8 cellular contexts compared by ENCODE assay signal in genomic region chr5:146877178-146877681, GRCh38. TPM values are rescaled to one million over a fixed set of nuclear protein-coding genes. Genes with fewer than 3 reads are reported as not detected.
DNase-seq lines count a peak whose midpoint lies in the region; ATAC-seq and TF ChIP-seq lines count a peak whose summit lies in the region.

No MANE protein-coding gene starts in this region.

- H3K36me3 Mint-ChIP-seq in glutamatergic neuron (ENCODE audit: unreplicated experiment): no peaks in the 10 kb centered on the region

- peaks cover 0 to 27% (median 20%) of the 10 kb centered on the region in 4 donors for H3K4me1 ChIP-seq in sigmoid colon

- 11 to 23% methylated on average over 14 of the region's 14 CpGs for WGBS in sigmoid colon, 2 donors

- DNase-seq in DMS79 treated with DMSO at 0.1 percent for 48 hours (lab: John Stamatoyannopoulos, UW) (peak; percentile 13), DMS79 (lab: John Stamatoyannopoulos, UW) (no peak), WERI-Rb-1 (no peak), glutamatergic neuron (no peak), sigmoid colon (no peak)

- H3K36me3 ChIP-seq in WERI-Rb-1 (no peaks in the 10 kb centered on the region), sigmoid colon (no peaks in the 10 kb centered on the region)

- no peak for TF ChIP-seq EP300 in sigmoid colon (IDR thresholded peaks at IDR 0.05)

- TF ChIP-seq CTCF in WERI-Rb-1 (IDR thresholded peaks at IDR 0.05; ENCODE audit: low read depth, low read length): no peak
- TF ChIP-seq CTCF in glutamatergic neuron (IDR thresholded peaks at IDR 0.05; ENCODE audit: partially characterized antibody, unreplicated experiment): no peak
- no peak for TF ChIP-seq CTCF in sigmoid colon (IDR thresholded peaks at IDR 0.05)

- no peaks in the 10 kb centered on the region for H3K9me3 ChIP-seq in WERI-Rb-1 (ENCODE audit: severe bottlenecking)
- H3K9me3 ChIP-seq in sigmoid colon: no peaks in the 10 kb centered on the region

- intact Hi-C loops in sigmoid colon (cut with DNase I): no loop called here

- peaks cover 27% of the 10 kb centered on the region for H3K27me3 ChIP-seq in WERI-Rb-1 (ENCODE audit: insufficient read depth, low read depth, severe bottlenecking)
- H3K27me3 ChIP-seq in sigmoid colon: peaks cover 0 to 13% (median 0%) of the 10 kb centered on the region in 3 donors

- H3K4me3 Mint-ChIP-seq in glutamatergic neuron (ENCODE audit: unreplicated experiment): peak overlapping the region; percentile 83

- H3K4me3 ChIP-seq in WERI-Rb-1 (ENCODE audit: low read depth, low read length): peak overlapping the region; percentile 51
- H3K4me3 ChIP-seq in sigmoid colon: peak overlapping the region; percentile 43 to 71 (median 62)

- H3K27ac ChIP-seq in WERI-Rb-1 (no peak overlapping the region), sigmoid colon (no peak overlapping the region)

- no peak overlapping the region for H3K27ac Mint-ChIP-seq in glutamatergic neuron (ENCODE audit: unreplicated experiment)

- H3K27me3 Mint-ChIP-seq in glutamatergic neuron (ENCODE audit: unreplicated experiment): peaks cover 8% of the 10 kb centered on the region

- no peaks in the 10 kb centered on the region for H3K4me1 Mint-ChIP-seq in glutamatergic neuron (ENCODE audit: low read depth, unreplicated experiment)

- ATAC-seq in HG02885 (IDR thresholded peaks at IDR 0.05; ENCODE audit: poor library complexity, unreplicated experiment) (no peak), GM18909 (IDR thresholded peaks at IDR 0.05; ENCODE audit: poor library complexity, unreplicated experiment) (no peak), GM21367 (IDR thresholded peaks at IDR 0.05; ENCODE audit: unreplicated experiment) (no peak)

- no peak for TF ChIP-seq POLR2A in sigmoid colon (IDR thresholded peaks at IDR 0.05)

- H3K9me3 Mint-ChIP-seq in glutamatergic neuron (ENCODE audit: unreplicated experiment): no peaks in the 10 kb centered on the region

RNA-seq across cellular contexts. Expression of gene PPP2R2B, which starts 1.3 kb away (rescaled TPM):
- 11.4 TPM for total RNA-seq in glutamatergic neuron (ENCODE audit: unreplicated experiment)
- total RNA-seq in sigmoid colon: 10 to 100 TPM in 2 of 4 donors, 1 to 10 TPM in 2; 5.6 to 19.6 (median 11.8) TPM
- 1 to 10 TPM in 1 of 3 donors, under 1 TPM in 1, not detected in 1; 0.60 to 1.6 TPM for polyA plus RNA-seq in sigmoid colon
